1 cellular context compared by ENCODE assay signal in genomic region chr10:33327750-33328149, GRCh38.
TF ChIP-seq lines count a peak whose summit lies in the region.

No MANE protein-coding gene starts in this region.

TF ChIP-seq in H1, 55 proteins besides CTCF, POLR2A, EP300 and RAD21 (continued from another document):
- TF ChIP-seq, protein P1, sequence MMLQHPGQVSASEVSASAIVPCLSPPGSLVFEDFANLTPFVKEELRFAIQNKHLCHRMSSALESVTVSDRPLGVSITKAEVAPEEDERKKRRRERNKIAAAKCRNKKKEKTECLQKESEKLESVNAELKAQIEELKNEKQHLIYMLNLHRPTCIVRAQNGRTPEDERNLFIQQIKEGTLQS (IDR thresholded peaks at IDR 0.05; ENCODE audit: insufficient read depth, low read depth, low read length): no peak
- TF ChIP-seq USF2 (IDR thresholded peaks at IDR 0.05; ENCODE audit: low read length) (no peak), HDAC6 (IDR thresholded peaks at IDR 0.05; ENCODE audit: low read depth, low read length) (no peak), POU5F1 (IDR thresholded peaks at IDR 0.05; ENCODE audit: low read depth, low read length) (no peak), YY1 (IDR thresholded peaks at IDR 0.05; ENCODE audit: low read depth, low read length) (no peak), E2F6 (IDR thresholded peaks at IDR 0.05) (no peak)
